ENCODE assay signal across 20 cellular contexts in the genomic region with DNA sequence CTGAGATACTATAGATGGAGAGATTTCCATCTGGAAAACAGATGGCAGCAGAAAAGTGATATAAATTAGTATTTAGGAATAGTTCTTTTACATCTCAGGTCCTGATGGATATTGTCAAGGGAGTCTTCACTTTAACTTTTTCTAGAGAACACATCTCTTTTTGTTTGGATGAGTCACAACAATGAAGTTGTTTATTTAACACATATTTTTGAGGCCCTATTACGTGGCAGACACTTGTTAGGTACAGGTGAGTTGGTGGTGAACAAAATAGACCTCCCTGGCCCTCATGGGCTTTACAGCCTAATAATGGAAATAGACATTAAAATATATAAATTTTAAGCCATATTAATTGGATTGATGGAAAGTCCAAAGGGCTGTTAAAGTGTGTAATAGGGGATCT.
DNase-seq lines count a peak whose midpoint lies in the region; ATAC-seq, FAIRE-seq and TF ChIP-seq lines count a peak whose summit lies in the region.
"Had no signal": no experiment of that assay in that cellular context is flagged by ENCODE, and none has a peak within 500 bp of the region (broad histone marks: within the 10 kb centered on the region; RNA-seq: fewer than 3 reads in every experiment).

No MANE protein-coding gene starts in this region.

- FAIRE-seq in islet of Langerhans (lab: Jason Lieb, UNC): peak; percentile 24
- FAIRE-seq in pancreas (lab: Jason Lieb, UNC): no peak
- FAIRE-seq: GM12892, HTR-8/SVneo, K562 had no signal

- H3K27ac Mint-ChIP-seq in activated naive CD4-positive, alpha-beta T cell treated with anti-CD3 and anti-CD28 coated beads for 36 hours: peak overlapping the region; percentile 5
- H3K27ac Mint-ChIP-seq: CD14-positive monocyte; CD4-positive, alpha-beta memory T cell; GM23338 had no signal

- H2AFZ ChIP-seq in HCT116 (ENCODE audit: low read depth, low read length, poor library complexity, severe bottlenecking): no peak overlapping the region
- H2AFZ ChIP-seq: GM23338 had no signal

- H3K4me3 Mint-ChIP-seq in activated naive CD4-positive, alpha-beta T cell treated with anti-CD3 and anti-CD28 coated beads for 36 hours: no peak overlapping the region
- H3K4me3 Mint-ChIP-seq: CD14-positive monocyte; CD4-positive, alpha-beta memory T cell; GM23338 had no signal

- H3K36me3 Mint-ChIP-seq in activated naive CD4-positive, alpha-beta T cell treated with anti-CD3 and anti-CD28 coated beads for 36 hours (ENCODE audit: low read depth): peaks cover 16% of the 10 kb centered on the region

- no peaks in the 10 kb centered on the region for H3K9me3 Mint-ChIP-seq in activated naive CD4-positive, alpha-beta T cell treated with anti-CD3 and anti-CD28 coated beads for 36 hours

- no peak for TF ChIP-seq POLR2A in HCT116 (IDR thresholded peaks at IDR 0.05; ENCODE audit: borderline replicate concordance, extremely low read depth, insufficient read depth, insufficient read length)

- H3K4me3 ChIP-seq in HCT116 (replicated peaks in 1 of 2; ENCODE audit: low read depth in 1 of 2, low read length in 2 of 2) (no peak overlapping the region), RWPE2 (ENCODE audit: severe bottlenecking) (no peak overlapping the region), pancreas (no peak overlapping the region), coronary artery (no peak overlapping the region)
- H3K4me3 ChIP-seq: BLaER1, GM23338, K562 had no signal

- no peaks in the 10 kb centered on the region for H3K27me3 Mint-ChIP-seq in activated naive CD4-positive, alpha-beta T cell treated with anti-CD3 and anti-CD28 coated beads for 36 hours (ENCODE audit: low read depth)
- H3K27me3 Mint-ChIP-seq: CD4-positive, alpha-beta memory T cell had no signal

- 96 to 100% methylated on average over 1 of the region's 1 CpG for WGBS in pancreas, 2 donors

- H3K9me2 ChIP-seq in HCT116 (ENCODE audit: insufficient read depth): no peaks in the 10 kb centered on the region

- H3K27ac ChIP-seq in HCT116 (ENCODE audit: low read depth, low read length): no peak overlapping the region
- H3K27ac ChIP-seq in RWPE2 (ENCODE audit: poor library complexity, severe bottlenecking): no peak overlapping the region
- H3K27ac ChIP-seq in pancreas: no peak overlapping the region
- H3K27ac ChIP-seq in coronary artery: no peak overlapping the region
- H3K27ac ChIP-seq: 22Rv1, BLaER1 had no signal

- BruUV-seq in HCT116 (replicated peaks; lab: Mats Ljungman, UMichigan): no TSS peak

- peak; percentile 66 for ATAC-seq in HCT116
- ATAC-seq in RWPE2 (ENCODE audit: low read depth): peak; percentile 55; the same call in 1 of the 3 replicates
- ATAC-seq in pancreas: no peak
- ATAC-seq: GM23338, K562 had no signal

- peak overlapping the region; percentile 3; the same call in 1 of the 2 replicates for H3K4me2 ChIP-seq in HCT116 (ENCODE audit: low read length)
- H3K4me2 ChIP-seq: BLaER1, GM23338 had no signal

- H3K4me1 ChIP-seq in HCT116 (ENCODE audit: control insufficient read depth in 1 of 2, insufficient read depth in 2 of 2, low read length in 2 of 2) (peaks cover 20 to 23% of the 10 kb centered on the region in 2 experiments), RWPE2 (ENCODE audit: insufficient read depth, poor library complexity, severe bottlenecking) (no peaks in the 10 kb centered on the region), pancreas (no peaks in the 10 kb centered on the region)
- H3K4me1 ChIP-seq: BLaER1 had no signal

- H3K9me3 ChIP-seq in HCT116 (ENCODE audit: control insufficient read depth in 1 of 2, insufficient read depth in 1 of 2, low read depth in 1 of 2, low read length in 2 of 2) (no peaks in the 10 kb centered on the region), RWPE2 (ENCODE audit: severe bottlenecking) (no peaks in the 10 kb centered on the region), pancreas (no peaks in the 10 kb centered on the region)

- H3K4me1 Mint-ChIP-seq in activated naive CD4-positive, alpha-beta T cell treated with anti-CD3 and anti-CD28 coated beads for 36 hours (ENCODE audit: low read depth): no peaks in the 10 kb centered on the region
- H3K4me1 Mint-ChIP-seq: CD14-positive monocyte, GM23338 had no signal

- H4K20me1 ChIP-seq in HCT116 (ENCODE audit: insufficient read depth): no peaks in the 10 kb centered on the region
- H4K20me1 ChIP-seq: BLaER1 had no signal

- H3K27me3 ChIP-seq in HCT116 (ENCODE audit: insufficient read depth, low read length): no peaks in the 10 kb centered on the region
- no peaks in the 10 kb centered on the region for H3K27me3 ChIP-seq in RWPE2 (ENCODE audit: insufficient read depth, poor library complexity, severe bottlenecking)
- H3K27me3 ChIP-seq in pancreas: no peaks in the 10 kb centered on the region
- H3K27me3 ChIP-seq: BLaER1 had no signal

- DNase-seq in activated naive CD4-positive, alpha-beta T cell treated with anti-CD3 and anti-CD28 coated beads for 36 hours: no peak
- no peak for DNase-seq in activated naive CD4-positive, alpha-beta T cell (lab: John Stamatoyannopoulos, UW)
- peak; percentile 24 for DNase-seq in HCT116 (ENCODE audit: low read depth, low spot score)
- DNase-seq in RWPE2 (ENCODE audit: low spot score): no peak
- no peak for DNase-seq in GM13976 (ENCODE audit: low spot score)
- no peak for DNase-seq in pancreas
- DNase-seq in coronary artery (ENCODE audit: low spot score): no peak
- DNase-seq: CD4-positive, alpha-beta memory T cell; DMS153; GDM1; H7; IMR-90 had no signal

- POLR2A ChIA-PET in HCT116 (lab: Charles Lee): no interaction called here

- H3K79me2 ChIP-seq in HCT116 (ENCODE audit: insufficient read depth, low read length): peaks cover 11% of the 10 kb centered on the region

- TF ChIP-seq RAD21 in HCT116 (IDR thresholded peaks at IDR 0.05; ENCODE audit: low read depth): no peak

- H3K9ac ChIP-seq in HCT116 (ENCODE audit: low read length): no peak overlapping the region
- H3K9ac ChIP-seq: BLaER1 had no signal

- CTCF ChIA-PET in activated naive CD4-positive, alpha-beta T cell treated with anti-CD3 and anti-CD28 coated beads for 36 hours (lab: Charles Lee): no interaction called here
- CTCF ChIA-PET in HCT116 (lab: Charles Lee): no interaction called here

- no peaks in the 10 kb centered on the region for H3K36me3 ChIP-seq in HCT116 (ENCODE audit: control insufficient read depth in 1 of 2, insufficient read depth in 2 of 2, low read length in 2 of 2)
- H3K36me3 ChIP-seq in RWPE2 (ENCODE audit: low read depth): no peaks in the 10 kb centered on the region
- no peaks in the 10 kb centered on the region for H3K36me3 ChIP-seq in pancreas

- in situ Hi-C loops in GM13976 (cut with MboI; ENCODE audit: low sequenced_read_pairs, unreplicated experiment): no loop called here

- TF ChIP-seq CTCF in HCT116 (IDR thresholded peaks at IDR 0.05 in 2 of 3, conservative IDR thresholded peaks at IDR 0.05 in 1 of 3; ENCODE audit: borderline replicate concordance in 1 of 3, insufficient read depth in 1 of 3, low read depth in 2 of 3, low read length in 2 of 3) (no peak), RWPE2 (IDR thresholded peaks at IDR 0.05; ENCODE audit: poor library complexity, severe bottlenecking) (no peak), GM13976 (IDR thresholded peaks at IDR 0.05; ENCODE audit: borderline replicate concordance, control extremely low read depth, extremely low read depth, insufficient read depth, missing control alignments) (no peak), pancreas (IDR thresholded peaks at IDR 0.05) (no peak), coronary artery (IDR thresholded peaks at IDR 0.05) (no peak)

- intact Hi-C loops in activated naive CD4-positive, alpha-beta T cell treated with anti-CD3 and anti-CD28 coated beads for 36 hours (cut with micrococcal nuclease): no loop called here
- intact Hi-C loops in HCT116 (cut with micrococcal nuclease): no loop called here
- intact Hi-C loops in pancreas (cut with DNase I): no loop called here

- RAD21 ChIA-PET in HCT116 (lab: Charles Lee; ENCODE audit: low non-redundant PET in 1 of 2, low total read pairs in 2 of 2, uncharacterized antibody in 2 of 2, unreplicated experiment in 2 of 2): no interaction called here

TF ChIP-seq in HCT116, 20 proteins besides CTCF, POLR2A, EP300 and RAD21:
- TF ChIP-seq SIN3A (IDR thresholded peaks at IDR 0.05; ENCODE audit: low read depth) (no peak), JUND (IDR thresholded peaks at IDR 0.05) (peak; percentile 44; the same call in 1 of the 2 replicates), FOSL1 (IDR thresholded peaks at IDR 0.05; ENCODE audit: low read depth) (peak; percentile 62), SP1 (IDR thresholded peaks at IDR 0.05; ENCODE audit: low read depth) (0 out of 2 replicates have a peak, but pooled peaks have one; percentile 26)
TF ChIP-seq in HCT116: peak in this region for 3.

Comparison
In these comparisons a context has a peak if more than half of its experiments do, and no peak if none do; other contexts are left out.
1. ATAC-seq: peak in HCT116 (single experiment) and RWPE2 (single experiment); none in pancreas (0 of 4).